ENCODE assay signal across 22 cellular contexts in the genomic region with DNA sequence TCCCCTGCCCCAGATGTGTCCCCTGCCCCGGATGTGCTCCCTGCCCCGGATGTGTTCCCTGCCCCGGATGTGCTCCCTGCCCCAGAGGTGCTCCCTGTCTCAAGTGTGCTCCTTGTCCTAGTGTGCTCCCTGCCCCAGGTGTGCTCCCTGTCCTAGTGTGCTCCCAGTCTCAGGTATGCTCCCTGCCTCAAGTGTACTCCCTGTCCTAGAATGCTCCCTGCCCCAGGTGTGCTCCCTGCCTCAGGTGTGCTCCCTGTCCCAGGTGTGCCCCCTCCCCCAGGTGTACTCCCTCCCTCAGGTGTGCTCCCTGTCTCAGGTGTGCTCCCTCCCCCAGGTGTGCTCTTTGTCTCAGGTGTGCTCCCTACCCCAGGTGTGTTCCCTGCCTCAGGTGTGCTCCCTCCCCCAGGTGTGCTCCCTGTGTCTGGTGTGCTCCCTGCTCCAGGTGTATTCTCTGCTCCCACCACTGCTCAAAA. TPM values are rescaled to one million over a fixed set of nuclear protein-coding genes. Genes with fewer than 3 reads are reported as not detected.
"Had no signal": no experiment of that assay in that cellular context is flagged by ENCODE, and none has a peak within 500 bp of the region (broad histone marks: within the 10 kb centered on the region; RNA-seq: fewer than 3 reads in every experiment).

No MANE protein-coding gene starts in this region.

- H3K9me3 ChIP-seq: body of pancreas, gastroesophageal sphincter, left ventricle myocardium inferior, neutrophil, pancreas, thyroid gland had no signal

- H3K36me3 ChIP-seq: cardiac muscle cell, gastroesophageal sphincter, left ventricle myocardium inferior, neutrophil, pancreas, thyroid gland had no signal

- H3K27ac Mint-ChIP-seq: activated CD4-positive, alpha-beta memory T cell treated with anti-CD3 and anti-CD28 coated beads, Interleukin-2, amount 10 ng/mL, durations not matched to agents 7 days and 5 days; activated naive CD8-positive, alpha-beta T cell treated with anti-CD3 and anti-CD28 coated beads, Interleukin-2, amount 50 U/mL, for 24 hours; natural killer cell treated with Interleukin-12 subunit alpha and Interleukin-12 subunit beta and Interleukin-15 and Interleukin-18, amount 100 ng/mL, for 72 hours; stimulated activated naive CD8-positive, alpha-beta T cell treated with anti-CD3 and anti-CD28 coated beads, Interleukin-15, Interleukin-2, amounts not matched to agents 100 ng/mL and 50 ng/mL, for 24 hours had no signal

- H3K4me1 ChIP-seq: body of pancreas, left ventricle myocardium inferior, pancreas had no signal

- DNase-seq: activated CD4-positive, alpha-beta memory T cell treated with anti-CD3 and anti-CD28 coated beads, Interleukin-2, amount 10 ng/mL, durations not matched to agents 7 days and 5 days; activated CD4-positive, alpha-beta T cell treated with anti-CD3 and anti-CD28 coated beads for 48 hours; activated gamma-delta T cell; activated naive CD4-positive, alpha-beta T cell treated with anti-CD3 and anti-CD28 coated beads, Interleukin-2, amount 50 U/mL, for 16 hours; activated naive CD8-positive, alpha-beta T cell treated with anti-CD3 and anti-CD28 coated beads, Interleukin-2, amount 50 U/mL, for 24 hours; anterior cingulate cortex; body of pancreas; hypothalamus; left ventricle myocardium inferior; pancreas; right cardiac atrium; stimulated activated CD4-positive, alpha-beta T cell treated with anti-CD3 and anti-CD28 coated beads, Interleukin-1b, Interleukin-23, amount 100 ng/mL, for 48 hours; substantia nigra; T-helper 9 cell; thyroid gland had no signal

- H3K4me3 ChIP-seq: body of pancreas, cardiac muscle cell, gastroesophageal sphincter, left ventricle myocardium inferior, pancreas, thyroid gland had no signal

- H3K27me3 ChIP-seq: body of pancreas, gastroesophageal sphincter, neutrophil, pancreas, thyroid gland had no signal

- H3K27ac ChIP-seq: body of pancreas, cardiac muscle cell, epithelial cell of prostate, gastroesophageal sphincter, neutrophil, pancreas, thyroid gland had no signal

- H3K4me3 Mint-ChIP-seq: activated CD4-positive, alpha-beta memory T cell treated with anti-CD3 and anti-CD28 coated beads, Interleukin-2, amount 10 ng/mL, durations not matched to agents 7 days and 5 days; activated naive CD8-positive, alpha-beta T cell treated with anti-CD3 and anti-CD28 coated beads, Interleukin-2, amount 50 U/mL, for 24 hours; natural killer cell treated with Interleukin-12 subunit alpha and Interleukin-12 subunit beta and Interleukin-15 and Interleukin-18, amount 100 ng/mL, for 72 hours; stimulated activated naive CD8-positive, alpha-beta T cell treated with anti-CD3 and anti-CD28 coated beads, Interleukin-15, Interleukin-2, amounts not matched to agents 100 ng/mL and 50 ng/mL, for 24 hours had no signal

- H3K4me1 Mint-ChIP-seq: activated CD4-positive, alpha-beta memory T cell treated with anti-CD3 and anti-CD28 coated beads, Interleukin-2, amount 10 ng/mL, durations not matched to agents 7 days and 5 days; activated naive CD8-positive, alpha-beta T cell treated with anti-CD3 and anti-CD28 coated beads, Interleukin-2, amount 50 U/mL, for 24 hours had no signal

- H3K9me3 Mint-ChIP-seq: activated CD4-positive, alpha-beta memory T cell treated with anti-CD3 and anti-CD28 coated beads, Interleukin-2, amount 10 ng/mL, durations not matched to agents 7 days and 5 days; activated naive CD8-positive, alpha-beta T cell treated with anti-CD3 and anti-CD28 coated beads, Interleukin-2, amount 50 U/mL, for 24 hours; natural killer cell treated with Interleukin-12 subunit alpha and Interleukin-12 subunit beta and Interleukin-15 and Interleukin-18, amount 100 ng/mL, for 72 hours; stimulated activated naive CD8-positive, alpha-beta T cell treated with anti-CD3 and anti-CD28 coated beads, Interleukin-15, Interleukin-2, amounts not matched to agents 100 ng/mL and 50 ng/mL, for 24 hours had no signal

- H3K36me3 Mint-ChIP-seq: natural killer cell treated with Interleukin-12 subunit alpha and Interleukin-12 subunit beta and Interleukin-15 and Interleukin-18, amount 100 ng/mL, for 72 hours had no signal

- ATAC-seq: body of pancreas; gastroesophageal sphincter; natural killer cell treated with Interleukin-12 subunit alpha and Interleukin-12 subunit beta and Interleukin-15 and Interleukin-18, amount 100 ng/mL, for 72 hours; pancreas; right cardiac atrium had no signal

RNA-seq across cellular contexts. Expression of a gene that starts 48.7 kb away (rescaled TPM):
- total RNA-seq: activated CD4-positive, alpha-beta memory T cell treated with anti-CD3 and anti-CD28 coated beads, Interleukin-2, amount 10 ng/mL, durations not matched to agents 7 days and 5 days; pulmonary artery endothelial cell had no signal
